ENCODE assay signal across 10 cellular contexts in genomic region chr11:93236741-93237675, GRCh38. TPM values are rescaled to one million over a fixed set of nuclear protein-coding genes. Genes with fewer than 3 reads are reported as not detected.
A peak's percentile ranks its signal among the peaks of the same experiment; 100 is the strongest.
DNase-seq lines count a peak whose midpoint lies in the region; ATAC-seq and TF ChIP-seq lines count a peak whose summit lies in the region.
"Had no signal": no experiment of that assay in that cellular context is flagged by ENCODE, and none has a peak within 500 bp of the region (broad histone marks: within the 10 kb centered on the region; RNA-seq: fewer than 3 reads in every experiment).

No MANE protein-coding gene starts in this region.

- H4K20me1 ChIP-seq in OCI-LY7 (ENCODE audit: insufficient read depth, low read length): no peaks in the 10 kb centered on the region

- peaks cover 10 to 13% of the 10 kb centered on the region in 2 donors for H3K27me3 Mint-ChIP-seq in CD4-positive, alpha-beta memory T cell
- H3K27me3 Mint-ChIP-seq in nephron progenitor cell (ENCODE audit: low read depth, poor library complexity): peaks cover 9% of the 10 kb centered on the region

- H3K4me3 Mint-ChIP-seq in CD4-positive, alpha-beta memory T cell: no peak overlapping the region
- H3K4me3 Mint-ChIP-seq in nephron progenitor cell: no peak overlapping the region
- H3K4me3 Mint-ChIP-seq: T-helper 1 cell treated with Interleukin-12 subunit alpha and Interleukin-12 subunit beta and Interleukin-4 antibody, amounts not matched to agents 30 μg/mL and 1 μg/mL, for 36 hours had no signal

- no peak overlapping the region for H3K4me3 ChIP-seq in CD4-positive, alpha-beta memory T cell (ENCODE audit: low read length in 2 of 2)
- H3K4me3 ChIP-seq in OCI-LY7 (ENCODE audit: low read depth, low read length, poor library complexity, severe bottlenecking): no peak overlapping the region
- no peak overlapping the region for H3K4me3 ChIP-seq in epithelial cell of proximal tubule (ENCODE audit: low read depth, low read length)

- peak in 3 of 5 donors; percentile 9 to 23 (median 12) for DNase-seq in CD4-positive, alpha-beta memory T cell
- DNase-seq in OCI-LY7 (ENCODE audit: low spot score) (peak; percentile 61), epithelial cell of proximal tubule (ENCODE audit: low read depth) (no peak), nephron progenitor cell (peak; percentile 35)
- DNase-seq in activated CD8-positive, alpha-beta memory T cell treated with anti-CD3 and anti-CD28 coated beads, Interleukin-2, amount 50 U/mL, for 4 hours: no peak

- no peaks in the 10 kb centered on the region for H3K36me3 Mint-ChIP-seq in CD4-positive, alpha-beta memory T cell
- no peaks in the 10 kb centered on the region for H3K36me3 Mint-ChIP-seq in nephron progenitor cell (ENCODE audit: low read depth)

- H3K79me2 ChIP-seq in OCI-LY7 (ENCODE audit: insufficient read depth, low read depth, low read length): no peaks in the 10 kb centered on the region

- no peaks in the 10 kb centered on the region for H3K4me1 Mint-ChIP-seq in CD4-positive, alpha-beta memory T cell
- H3K4me1 Mint-ChIP-seq in nephron progenitor cell: peaks cover 13% of the 10 kb centered on the region

- intact Hi-C loops in CD4-positive, alpha-beta memory T cell (cut with micrococcal nuclease): loop anchor here (10.0 kb wide), 1 partner anchor 548 kb away; the partner anchor contains the start of gene MED17
- intact Hi-C loops in OCI-LY7 (cut with micrococcal nuclease; ENCODE audit: unreplicated experiment): loop anchor here (1.0 kb wide), 1 partner anchor 306 kb away; the partner anchor contains the start of gene SMCO4

- H3K9me3 ChIP-seq in CD4-positive, alpha-beta memory T cell (ENCODE audit: control insufficient read depth in 1 of 2, low read length in 2 of 2): no peaks in the 10 kb centered on the region
- H3K9me3 ChIP-seq in OCI-LY7 (ENCODE audit: low read length): no peaks in the 10 kb centered on the region
- H3K9me3 ChIP-seq: neutrophil had no signal

- TF ChIP-seq CTCF in OCI-LY7 (conservative IDR thresholded peaks at IDR 0.05; ENCODE audit: low read length) (peak; percentile 78), epithelial cell of proximal tubule (conservative IDR thresholded peaks at IDR 0.05; ENCODE audit: low read depth, low read length) (peak; percentile 67), nephron progenitor cell (IDR thresholded peaks at IDR 0.05) (peak; percentile 43)

- POLR2A ChIA-PET in CD4-positive, alpha-beta memory T cell (lab: Charles Lee; ENCODE audit: partially characterized antibody): interaction anchor here (1.1 kb wide), 1 partner anchor 305 kb away, joined by 3 read pairs; no protein-coding TSS in a partner anchor
- POLR2A ChIA-PET in OCI-LY7 (lab: Charles Lee): no interaction called here

- H3K36me3 ChIP-seq in CD4-positive, alpha-beta memory T cell (ENCODE audit: insufficient read depth, low read length): no peaks in the 10 kb centered on the region
- H3K36me3 ChIP-seq in OCI-LY7 (ENCODE audit: insufficient read depth, low read length): no peaks in the 10 kb centered on the region
- H3K36me3 ChIP-seq: neutrophil had no signal

- H3K9me3 Mint-ChIP-seq in CD4-positive, alpha-beta memory T cell: no peaks in the 10 kb centered on the region
- H3K9me3 Mint-ChIP-seq in nephron progenitor cell: no peaks in the 10 kb centered on the region
- H3K9me3 Mint-ChIP-seq: T-helper 1 cell treated with Interleukin-12 subunit alpha and Interleukin-12 subunit beta and Interleukin-4 antibody, amounts not matched to agents 30 μg/mL and 1 μg/mL, for 36 hours had no signal

- H3K27me3 ChIP-seq in CD4-positive, alpha-beta memory T cell (ENCODE audit: insufficient read depth, low read length): no peaks in the 10 kb centered on the region

- CTCF ChIA-PET in CD4-positive, alpha-beta memory T cell (lab: Charles Lee; ENCODE audit: partially characterized antibody): interaction anchor here (0.6 to 3.8 kb wide), 12 partner anchors 10 to 421 kb away, joined by 3 to 79 read pairs (median 6); partner anchors contain the start of gene SLC36A4
- CTCF ChIA-PET in OCI-LY7 (lab: Charles Lee; ENCODE audit: unreplicated experiment): no interaction called here

- peak; percentile 73 for ATAC-seq in GM18861 (IDR thresholded peaks at IDR 0.05; ENCODE audit: unreplicated experiment)
- peak; percentile 69 for ATAC-seq in HG03342 (IDR thresholded peaks at IDR 0.05; ENCODE audit: unreplicated experiment)
- ATAC-seq in GM18517 (IDR thresholded peaks at IDR 0.05; ENCODE audit: unreplicated experiment): no peak

- no peak overlapping the region for H3K27ac Mint-ChIP-seq in CD4-positive, alpha-beta memory T cell
- H3K27ac Mint-ChIP-seq in nephron progenitor cell: no peak overlapping the region
- H3K27ac Mint-ChIP-seq: T-helper 1 cell treated with Interleukin-12 subunit alpha and Interleukin-12 subunit beta and Interleukin-4 antibody, amounts not matched to agents 30 μg/mL and 1 μg/mL, for 36 hours had no signal

- no peaks in the 10 kb centered on the region for H3K4me1 ChIP-seq in CD4-positive, alpha-beta memory T cell (ENCODE audit: insufficient read depth, low read length)
- no peaks in the 10 kb centered on the region for H3K4me1 ChIP-seq in OCI-LY7 (ENCODE audit: insufficient read depth, low read length, poor library complexity, severe bottlenecking)

- H2AFZ ChIP-seq in OCI-LY7 (ENCODE audit: low read length): no peak overlapping the region

- BruUV-seq in OCI-LY7 (replicated peaks; lab: Mats Ljungman, UMichigan): no TSS peak

- H3K27ac ChIP-seq in CD4-positive, alpha-beta memory T cell (ENCODE audit: low read depth, low read length): no peak overlapping the region
- H3K27ac ChIP-seq in OCI-LY7 (ENCODE audit: low read depth, low read length, poor library complexity, severe bottlenecking): no peak overlapping the region
- H3K27ac ChIP-seq: neutrophil had no signal

- no peaks in the 10 kb centered on the region for H3K9me2 ChIP-seq in OCI-LY7 (ENCODE audit: insufficient read depth, low read length)

- H3K4me2 ChIP-seq in OCI-LY7 (ENCODE audit: low read length): no peak overlapping the region

RNA-seq across cellular contexts. Expression of gene SLC36A4, which starts 39.2 kb away (rescaled TPM):
- 10 to 100 TPM; 15.4 to 21.5 TPM for total RNA-seq in CD4-positive, alpha-beta memory T cell
- 10 to 100 TPM; 23.4 to 33.5 TPM for polyA plus RNA-seq in CD4-positive, alpha-beta memory T cell
- 2.2 and 3.0 TPM in 2 replicates for total RNA-seq in OCI-LY7 (2014; rRNA removed; shearing (Covaris generic))
- total RNA-seq in OCI-LY7 (2022) (4.2 and 8.8 TPM in 2 replicates), epithelial cell of proximal tubule (5.8 and 8.2 TPM in 2 replicates)

Comparison
In these comparisons a context has a peak if more than half of its experiments do, and no peak if none do; other contexts are left out.
1. DNase-seq: peak in CD4-positive, alpha-beta memory T cell (3 of 5), OCI-LY7 (single experiment) and nephron progenitor cell (single experiment); none in epithelial cell of proximal tubule (single experiment) and activated CD8-positive, alpha-beta memory T cell treated with anti-CD3 and anti-CD28 coated beads, Interleukin-2, amount 50 U/mL, for 4 hours (single experiment).
2. Peak in every context shown above with its lines, with median percentiles within 50 percentile points of each other: CTCF ChIP-seq.